Comparison of ENCODE assay signal across 10 cellular contexts in genomic region chr14:74519316-74520074, GRCh38.
"Had no signal": no experiment of that assay in that cellular context is flagged by ENCODE, and none has a peak within 500 bp of the region (broad histone marks: within the 10 kb centered on the region; RNA-seq: fewer than 3 reads in every experiment).

No MANE protein-coding gene starts in this region.

- DNase-seq: activated CD4-positive, alpha-beta T cell treated with anti-CD3 and anti-CD28 coated beads, Interleukin-2, amount 10 ng/mL, durations not matched to agents 7 days and 5 days; activated naive CD4-positive, alpha-beta T cell treated with anti-CD3 and anti-CD28 coated beads for 36 hours; activated T-cell treated with anti-CD3 and anti-CD28 coated beads for 4 hours; left lung; natural killer cell; stimulated activated CD4-positive, alpha-beta T cell treated with anti-CD3 and anti-CD28 coated beads, Interleukin-1b, Interleukin-23, amount 100 ng/mL, for 48 hours; stimulated activated naive CD8-positive, alpha-beta T cell treated with anti-CD3 and anti-CD28 coated beads, Interleukin-15, amount 100 ng/mL, for 72 hours had no signal

- H3K4me1 Mint-ChIP-seq: activated T-helper 17 cell treated with anti-CD3 and anti-CD28 coated beads, Interleukin-2, amount 50 U/mL, for 72 hours had no signal

- H3K9me3 ChIP-seq: left lung had no signal

- H3K4me3 Mint-ChIP-seq: activated CD4-positive, alpha-beta T cell treated with anti-CD3 and anti-CD28 coated beads, Interleukin-2, amount 10 ng/mL, durations not matched to agents 7 days and 5 days; activated naive CD4-positive, alpha-beta T cell treated with anti-CD3 and anti-CD28 coated beads for 36 hours; activated T-helper 17 cell treated with anti-CD3 and anti-CD28 coated beads, Interleukin-2, amount 50 U/mL, for 72 hours; natural killer cell; stimulated activated naive CD8-positive, alpha-beta T cell treated with anti-CD3 and anti-CD28 coated beads, Interleukin-15, amount 100 ng/mL, for 72 hours had no signal

- H3K27me3 ChIP-seq: hepatocyte, left lung had no signal

- H3K27ac Mint-ChIP-seq: activated CD4-positive, alpha-beta T cell treated with anti-CD3 and anti-CD28 coated beads, Interleukin-2, amount 10 ng/mL, durations not matched to agents 7 days and 5 days; activated naive CD4-positive, alpha-beta T cell treated with anti-CD3 and anti-CD28 coated beads for 36 hours; activated T-helper 17 cell treated with anti-CD3 and anti-CD28 coated beads, Interleukin-2, amount 50 U/mL, for 72 hours; natural killer cell; stimulated activated naive CD8-positive, alpha-beta T cell treated with anti-CD3 and anti-CD28 coated beads, Interleukin-15, amount 100 ng/mL, for 72 hours had no signal

- H3K36me3 Mint-ChIP-seq: natural killer cell had no signal

- H3K36me3 ChIP-seq: left lung had no signal

- H3K4me3 ChIP-seq: hepatocyte, left lung had no signal

- H3K27ac ChIP-seq: hepatocyte, left lung had no signal

- H3K9me3 Mint-ChIP-seq: activated CD4-positive, alpha-beta T cell treated with anti-CD3 and anti-CD28 coated beads, Interleukin-2, amount 10 ng/mL, durations not matched to agents 7 days and 5 days; activated naive CD4-positive, alpha-beta T cell treated with anti-CD3 and anti-CD28 coated beads for 36 hours; activated T-helper 17 cell treated with anti-CD3 and anti-CD28 coated beads, Interleukin-2, amount 50 U/mL, for 72 hours; natural killer cell; stimulated activated naive CD8-positive, alpha-beta T cell treated with anti-CD3 and anti-CD28 coated beads, Interleukin-15, amount 100 ng/mL, for 72 hours had no signal

- ATAC-seq: activated T-helper 17 cell treated with anti-CD3 and anti-CD28 coated beads, Interleukin-2, amount 50 U/mL, for 72 hours; left lung; natural killer cell; sciatic nerve; stimulated activated naive CD8-positive, alpha-beta T cell treated with anti-CD3 and anti-CD28 coated beads, Interleukin-15, amount 100 ng/mL, for 72 hours had no signal
